In genomic region chr15:68820589-68821189, GRCh38 we compare ENCODE assay signal across 8 cellular contexts. TPM values are rescaled to one million over a fixed set of nuclear protein-coding genes. Genes with fewer than 3 reads are reported as not detected.
DNase-seq lines count a peak whose midpoint lies in the region; ATAC-seq and TF ChIP-seq lines count a peak whose summit lies in the region.

Gene ANP32A (minus strand): TSS chr15:68820895. CDS start chr15:68820751, 144 bp downstream.

- DNase-seq in GDM1 (lab: John Stamatoyannopoulos, UW), result peak; percentile 95
- peak; percentile 91 for DNase-seq in NCI-H1048 (lab: John Stamatoyannopoulos, UW)
- DNase-seq in globus pallidus (ENCODE audit: low spot score), result peak; percentile 93
- peak; percentile 100 for DNase-seq in osteoblast (ENCODE audit: insufficient read length, low spot score, missing footprints)
- peak; percentile 97 for DNase-seq in testis

- no peaks in the 10 kb centered on the region for H3K27me3 ChIP-seq in osteoblast (ENCODE audit: insufficient read depth, low read length)
- no peaks in the 10 kb centered on the region for H3K27me3 ChIP-seq in testis

- TF ChIP-seq CTCF in HEK293 (tag by site-specific recombination; IDR thresholded peaks at IDR 0.05), result 0 out of 2 replicates have a peak, but pooled peaks have one; percentile 1
- no peak for TF ChIP-seq CTCF in osteoblast (IDR thresholded peaks at IDR 0.05; ENCODE audit: extremely low read depth, low read depth, low read length)
- no peak for TF ChIP-seq CTCF in testis (IDR thresholded peaks at IDR 0.05)

- H3K4me3 ChIP-seq in HEK293 (ENCODE audit: low read depth, low read length) (peak within 1 kb of the TSS; percentile 94), osteoblast (ENCODE audit: insufficient read depth, low read length) (peak within 1 kb of the TSS; percentile 93), testis (peak within 1 kb of the TSS; percentile 75 to 90)

- peak within 1 kb of the TSS; percentile 100 for H3K27ac Mint-ChIP-seq in activated naive CD4-positive, alpha-beta T cell treated with anti-CD3 and anti-CD28 coated beads, Interleukin-2, amount 50 U/mL, for 24 hours

- H3K27me3 Mint-ChIP-seq in activated naive CD4-positive, alpha-beta T cell treated with anti-CD3 and anti-CD28 coated beads, Interleukin-2, amount 50 U/mL, for 24 hours, result no peaks in the 10 kb centered on the region

- peak within 1 kb of the TSS; percentile 94 for H2AFZ ChIP-seq in osteoblast (ENCODE audit: low read length)

- peak; percentile 16 for TF ChIP-seq POLR2A in testis (IDR thresholded peaks at IDR 0.05)

- 0% methylated on average over 2 to 52 of the region's 53 CpGs for WGBS in testis, 2 donors

- H3K9me3 Mint-ChIP-seq in activated naive CD4-positive, alpha-beta T cell treated with anti-CD3 and anti-CD28 coated beads, Interleukin-2, amount 50 U/mL, for 24 hours, result no peaks in the 10 kb centered on the region

- H3K36me3 Mint-ChIP-seq in activated naive CD4-positive, alpha-beta T cell treated with anti-CD3 and anti-CD28 coated beads, Interleukin-2, amount 50 U/mL, for 24 hours, result no peaks in the 10 kb centered on the region

- peak within 1 kb of the TSS; percentile 99 for H3K27ac ChIP-seq in HEK293 (ENCODE audit: extremely low read depth, low read depth, low read length)
- H3K27ac ChIP-seq in osteoblast (ENCODE audit: low read depth, low read length), result peak within 1 kb of the TSS; percentile 89
- H3K27ac ChIP-seq in testis, result peak within 1 kb of the TSS; percentile 98 to 99

- H3K4me2 ChIP-seq in osteoblast (ENCODE audit: insufficient read depth, low read length), result peak within 1 kb of the TSS; percentile 100

- H3K9me3 ChIP-seq in HEK293 (ENCODE audit: control insufficient read depth, insufficient read depth, low read depth, low read length) (no peaks in the 10 kb centered on the region), osteoblast (ENCODE audit: low read depth, low read length) (no peaks in the 10 kb centered on the region), testis (no peaks in the 10 kb centered on the region)

- intact Hi-C loops in testis (cut with DNase I; ENCODE audit: low total_unique reads), result no loop called here

- peaks cover 55% of the 10 kb centered on the region for H3K79me2 ChIP-seq in osteoblast (ENCODE audit: insufficient read depth, low read length)

- H3K4me3 Mint-ChIP-seq in activated naive CD4-positive, alpha-beta T cell treated with anti-CD3 and anti-CD28 coated beads, Interleukin-2, amount 50 U/mL, for 24 hours, result peak within 1 kb of the TSS; percentile 98

- H3K36me3 ChIP-seq in HEK293 (ENCODE audit: control insufficient read depth in 2 of 2, insufficient read depth in 1 of 2, low read length in 2 of 2) (peaks cover 0 to 2% of the 10 kb centered on the region in 2 experiments; a peak in 2 of 3 replicates), osteoblast (ENCODE audit: insufficient read depth, low read length) (no peaks in the 10 kb centered on the region), testis (ENCODE audit: low read depth, missing control alignments) (no peaks in the 10 kb centered on the region)

- peak; percentile 81 for ATAC-seq in SK-N-SH treated with all-trans-retinoic acid at 6 μM for 48 hours

- CTCF ChIA-PET in HEK293 (lab: Yijun Ruan, JAX), result no interaction called here

- peaks cover 7% of the 10 kb centered on the region for H4K20me1 ChIP-seq in osteoblast (ENCODE audit: insufficient read depth, low read length)

- POLR2A ChIA-PET in HEK293 (lab: Yijun Ruan, JAX), result interaction anchor here (0.6 to 1.1 kb wide), 8 partner anchors 8 to 632 kb away, joined by 3 to 6 read pairs (median 4); partner anchors contain the start of gene RPLP1

- peaks cover 24% of the 10 kb centered on the region for H3K4me1 ChIP-seq in HEK293 (ENCODE audit: control insufficient read depth, insufficient read depth, low read length)
- peaks cover 23% of the 10 kb centered on the region for H3K4me1 ChIP-seq in osteoblast (ENCODE audit: insufficient read depth, low read length)
- peaks cover 7% of the 10 kb centered on the region for H3K4me1 ChIP-seq in testis

- peaks cover 38% of the 10 kb centered on the region for H3K4me1 Mint-ChIP-seq in activated naive CD4-positive, alpha-beta T cell treated with anti-CD3 and anti-CD28 coated beads, Interleukin-2, amount 50 U/mL, for 24 hours

TF ChIP-seq in HEK293, 187 proteins besides CTCF, POLR2A, EP300 and RAD21 (continues in another document):
- TF ChIP-seq ZNF426 (tag by site-specific recombination; IDR thresholded peaks at IDR 0.05), result no peak
- TF ChIP-seq ZBTB7A (tag by site-specific recombination; IDR thresholded peaks at IDR 0.05; ENCODE audit: low read depth), result no peak; the same call in none of the 2 replicates
- TF ChIP-seq, protein P1, sequence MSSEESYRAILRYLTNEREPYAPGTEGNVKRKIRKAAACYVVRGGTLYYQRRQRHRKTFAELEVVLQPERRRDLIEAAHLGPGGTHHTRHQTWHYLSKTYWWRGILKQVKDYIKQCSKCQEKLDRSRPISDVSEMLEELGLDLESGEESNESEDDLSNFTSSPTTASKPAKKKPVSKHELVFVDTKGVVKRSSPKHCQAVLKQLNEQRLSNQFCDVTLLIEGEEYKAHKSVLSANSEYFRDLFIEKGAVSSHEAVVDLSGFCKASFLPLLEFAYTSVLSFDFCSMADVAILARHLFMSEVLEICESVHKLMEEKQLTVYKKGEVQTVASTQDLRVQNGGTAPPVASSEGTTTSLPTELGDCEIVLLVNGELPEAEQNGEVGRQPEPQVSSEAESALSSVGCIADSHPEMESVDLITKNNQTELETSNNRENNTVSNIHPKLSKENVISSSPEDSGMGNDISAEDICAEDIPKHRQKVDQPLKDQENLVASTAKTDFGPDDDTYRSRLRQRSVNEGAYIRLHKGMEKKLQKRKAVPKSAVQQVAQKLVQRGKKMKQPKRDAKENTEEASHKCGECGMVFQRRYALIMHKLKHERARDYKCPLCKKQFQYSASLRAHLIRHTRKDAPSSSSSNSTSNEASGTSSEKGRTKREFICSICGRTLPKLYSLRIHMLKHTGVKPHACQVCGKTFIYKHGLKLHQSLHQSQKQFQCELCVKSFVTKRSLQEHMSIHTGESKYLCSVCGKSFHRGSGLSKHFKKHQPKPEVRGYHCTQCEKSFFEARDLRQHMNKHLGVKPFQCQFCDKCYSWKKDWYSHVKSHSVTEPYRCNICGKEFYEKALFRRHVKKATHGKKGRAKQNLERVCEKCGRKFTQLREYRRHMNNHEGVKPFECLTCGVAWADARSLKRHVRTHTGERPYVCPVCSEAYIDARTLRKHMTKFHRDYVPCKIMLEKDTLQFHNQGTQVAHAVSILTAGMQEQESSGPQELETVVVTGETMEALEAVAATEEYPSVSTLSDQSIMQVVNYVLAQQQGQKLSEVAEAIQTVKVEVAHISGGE (tag by site-specific recombination; conservative IDR thresholded peaks at IDR 0.05; ENCODE audit: low read depth), result no peak; the same call in none of the 2 replicates
- TF ChIP-seq ZNF394 (tag by site-specific recombination; IDR thresholded peaks at IDR 0.05; ENCODE audit: borderline replicate concordance), result peak; percentile 51; the same call in 1 of the 2 replicates
- TF ChIP-seq ZNF571 (tag by site-specific recombination; IDR thresholded peaks at IDR 0.05), result no peak
- TF ChIP-seq MZF1 (tag by site-specific recombination; IDR thresholded peaks at IDR 0.05; ENCODE audit: borderline replicate concordance), result no peak
- TF ChIP-seq ZNF175 (tag by site-specific recombination; IDR thresholded peaks at IDR 0.05), result no peak
- no peak for TF ChIP-seq ZNF292 (tag by site-specific recombination; IDR thresholded peaks at IDR 0.05; ENCODE audit: borderline replicate concordance, low read depth)
- TF ChIP-seq ZNF121 (tag by site-specific recombination; IDR thresholded peaks at IDR 0.05), result no peak

TF ChIP-seq in SK-N-SH treated with all-trans-retinoic acid at 6 μM for 48 hours, 23 proteins besides CTCF, POLR2A, EP300 and RAD21:
- no peak for TF ChIP-seq SNAI2 (CRISPR knock-in tag; IDR thresholded peaks at IDR 0.05)
- TF ChIP-seq, protein P2, sequence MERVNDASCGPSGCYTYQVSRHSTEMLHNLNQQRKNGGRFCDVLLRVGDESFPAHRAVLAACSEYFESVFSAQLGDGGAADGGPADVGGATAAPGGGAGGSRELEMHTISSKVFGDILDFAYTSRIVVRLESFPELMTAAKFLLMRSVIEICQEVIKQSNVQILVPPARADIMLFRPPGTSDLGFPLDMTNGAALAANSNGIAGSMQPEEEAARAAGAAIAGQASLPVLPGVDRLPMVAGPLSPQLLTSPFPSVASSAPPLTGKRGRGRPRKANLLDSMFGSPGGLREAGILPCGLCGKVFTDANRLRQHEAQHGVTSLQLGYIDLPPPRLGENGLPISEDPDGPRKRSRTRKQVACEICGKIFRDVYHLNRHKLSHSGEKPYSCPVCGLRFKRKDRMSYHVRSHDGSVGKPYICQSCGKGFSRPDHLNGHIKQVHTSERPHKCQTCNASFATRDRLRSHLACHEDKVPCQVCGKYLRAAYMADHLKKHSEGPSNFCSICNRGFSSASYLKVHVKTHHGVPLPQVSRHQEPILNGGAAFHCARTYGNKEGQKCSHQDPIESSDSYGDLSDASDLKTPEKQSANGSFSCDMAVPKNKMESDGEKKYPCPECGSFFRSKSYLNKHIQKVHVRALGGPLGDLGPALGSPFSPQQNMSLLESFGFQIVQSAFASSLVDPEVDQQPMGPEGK (CRISPR knock-in tag; IDR thresholded peaks at IDR 0.05; ENCODE audit: borderline replicate concordance), result peak; percentile 88

RNA-seq across cellular contexts. Expression of gene ANP32A, which starts in this region (rescaled TPM):
- total RNA-seq in osteoblast (27.4 and 29.7 TPM in 2 replicates), testis (10 to 100 TPM; 32.9 to 41.3 TPM)
- polyA plus RNA-seq in testis (ENCODE audit: insufficient read depth, low read depth, low replicate concordance), result 49.5 TPM

Comparison
In these comparisons a context has a peak if more than half of its experiments do, and no peak if none do; other contexts are left out.
1. Peak in every context shown above with its lines: DNase-seq, ATAC-seq, H3K4me3 ChIP-seq and H3K27ac ChIP-seq.